In the genomic region with DNA sequence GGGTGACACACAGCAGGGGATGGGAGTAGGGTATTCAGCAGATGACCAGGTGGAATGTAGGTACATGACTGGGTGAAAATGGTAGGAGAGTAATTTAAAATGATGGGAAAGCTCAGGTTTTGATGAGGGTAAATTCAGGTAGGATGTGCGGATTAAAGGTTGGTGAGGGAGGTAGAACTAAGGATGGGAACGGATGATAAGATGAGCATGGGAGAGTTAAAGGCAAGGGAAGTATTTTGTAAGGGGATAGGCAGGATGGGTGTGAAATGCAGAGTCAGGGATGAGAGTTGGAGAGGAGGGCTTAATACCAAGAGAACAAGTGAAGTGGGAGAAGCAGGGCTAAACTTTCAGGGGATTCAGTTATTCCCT, we compare ENCODE assay signal across 8 cellular contexts. TPM values are rescaled to one million over a fixed set of nuclear protein-coding genes. Genes with fewer than 3 reads are reported as not detected.
DNase-seq lines count a peak whose midpoint lies in the region; ATAC-seq and TF ChIP-seq lines count a peak whose summit lies in the region.

No MANE protein-coding gene starts in this region.

- H3K9ac ChIP-seq in mucosa of stomach (ENCODE audit: low read length) = peak overlapping the region; percentile 77

- DNase-seq in right atrium auricular region (ENCODE audit: low spot score) = no peak
- DNase-seq in left ventricle myocardium superior = no peak
- DNase-seq in caudate nucleus (lab: John Stamatoyannopoulos, UW) = no peak
- no peak for DNase-seq in SW 1271 (lab: John Stamatoyannopoulos, UW)
- no peak for DNase-seq in activated T-cell treated with anti-CD3 and anti-CD28 coated beads, Interleukin-2, amount 50 U/mL, for 72 hours
- no peak for DNase-seq in endothelial cell (ENCODE audit: low spot score)

- H3K4me3 Mint-ChIP-seq in activated T-cell treated with anti-CD3 and anti-CD28 coated beads, Interleukin-2, amount 50 U/mL, for 72 hours = no peak overlapping the region
- H3K4me3 Mint-ChIP-seq in endothelial cell (ENCODE audit: unreplicated experiment) = no peak overlapping the region

- no peaks in the 10 kb centered on the region for H3K9me3 Mint-ChIP-seq in activated T-cell treated with anti-CD3 and anti-CD28 coated beads, Interleukin-2, amount 50 U/mL, for 72 hours
- H3K9me3 Mint-ChIP-seq in endothelial cell (ENCODE audit: unreplicated experiment) = no peaks in the 10 kb centered on the region

- H3K4me1 ChIP-seq in right atrium auricular region (peaks cover 0 to 73% of the 10 kb centered on the region in 2 donors), mucosa of stomach (ENCODE audit: control insufficient read depth, insufficient read depth, low read length) (peaks cover 58% of the 10 kb centered on the region)

- H3K4me3 ChIP-seq in right atrium auricular region (peak overlapping the region; percentile 78 to 97), mucosa of stomach (ENCODE audit: low read length) (peak overlapping the region; percentile 27)

- no peak for ATAC-seq in left ventricle myocardium superior
- ATAC-seq in GM18867 (IDR thresholded peaks at IDR 0.05; ENCODE audit: unreplicated experiment) = no peak
- ATAC-seq in activated T-cell treated with anti-CD3 and anti-CD28 coated beads, Interleukin-2, amount 50 U/mL, for 72 hours (replicated peaks in 1 of 2) = no peak

- H3K27ac ChIP-seq in right atrium auricular region = peak overlapping the region; percentile 96 to 98
- H3K27ac ChIP-seq in caudate nucleus (ENCODE audit: low read depth, low read length) = peak overlapping the region; percentile 30

- peaks cover 23% of the 10 kb centered on the region for H3K4me1 Mint-ChIP-seq in activated T-cell treated with anti-CD3 and anti-CD28 coated beads, Interleukin-2, amount 50 U/mL, for 72 hours (ENCODE audit: low read depth)
- peaks cover 18% of the 10 kb centered on the region for H3K4me1 Mint-ChIP-seq in endothelial cell (ENCODE audit: unreplicated experiment)

- H3K27ac Mint-ChIP-seq in activated T-cell treated with anti-CD3 and anti-CD28 coated beads, Interleukin-2, amount 50 U/mL, for 72 hours = no peak overlapping the region
- H3K27ac Mint-ChIP-seq in endothelial cell (ENCODE audit: unreplicated experiment) = no peak overlapping the region

- H3K9me3 ChIP-seq in right atrium auricular region (no peaks in the 10 kb centered on the region), mucosa of stomach (ENCODE audit: control insufficient read depth, low read length) (no peaks in the 10 kb centered on the region)

- TF ChIP-seq CTCF in right atrium auricular region (IDR thresholded peaks at IDR 0.05) (no peak), endothelial cell (IDR thresholded peaks at IDR 0.05; ENCODE audit: unreplicated experiment) (no peak)

- no peaks in the 10 kb centered on the region for H3K27me3 Mint-ChIP-seq in activated T-cell treated with anti-CD3 and anti-CD28 coated beads, Interleukin-2, amount 50 U/mL, for 72 hours (ENCODE audit: low read depth)
- H3K27me3 Mint-ChIP-seq in endothelial cell (ENCODE audit: unreplicated experiment) = peaks cover 13% of the 10 kb centered on the region

- H3K36me3 Mint-ChIP-seq in activated T-cell treated with anti-CD3 and anti-CD28 coated beads, Interleukin-2, amount 50 U/mL, for 72 hours (ENCODE audit: insufficient read depth in 2 of 2) = peaks cover 10 to 11% of the 10 kb centered on the region in 2 donors
- H3K36me3 Mint-ChIP-seq in endothelial cell (ENCODE audit: low read depth, unreplicated experiment) = peaks cover 24% of the 10 kb centered on the region

- H3K27me3 ChIP-seq in right atrium auricular region (no peaks in the 10 kb centered on the region), mucosa of stomach (ENCODE audit: control insufficient read depth, insufficient read depth, low read length) (no peaks in the 10 kb centered on the region)

- intact Hi-C loops in left ventricle myocardium superior (cut with micrococcal nuclease) = no loop called here

- H3K36me3 ChIP-seq in right atrium auricular region (peaks cover 17% of the 10 kb centered on the region), mucosa of stomach (ENCODE audit: control insufficient read depth, insufficient read depth, low read length) (peaks cover 3% of the 10 kb centered on the region)

RNA-seq across cellular contexts. Expression of gene TLN1, which starts 1.5 kb away (rescaled TPM):
- 100 to 1,000 TPM; 273 to 370 TPM for total RNA-seq in right atrium auricular region
- 243 TPM for total RNA-seq in left ventricle myocardium superior
- 100 to 1,000 TPM; 200 to 235 TPM for total RNA-seq in activated T-cell treated with anti-CD3 and anti-CD28 coated beads, Interleukin-2, amount 50 U/mL, for 72 hours
- total RNA-seq in endothelial cell (ENCODE audit: unreplicated experiment) = 370 TPM

RNA-seq across cellular contexts. Expression of gene CREB3, which starts 2.0 kb away (rescaled TPM):
- total RNA-seq in right atrium auricular region (10 to 100 TPM; 34.6 to 48.5 TPM), left ventricle myocardium superior (19.4 TPM), endothelial cell (ENCODE audit: unreplicated experiment) (29.2 TPM)
- 10 to 100 TPM; 30.7 to 33.1 TPM for total RNA-seq in activated T-cell treated with anti-CD3 and anti-CD28 coated beads, Interleukin-2, amount 50 U/mL, for 72 hours

RNA-seq across cellular contexts. Expression of gene GBA2, which starts 18.6 kb away (rescaled TPM):
- total RNA-seq in right atrium auricular region (10 to 100 TPM; 64.1 to 76.3 TPM), left ventricle myocardium superior (90.2 TPM), endothelial cell (ENCODE audit: unreplicated experiment) (200 TPM)
- 10 to 100 TPM; 37.7 to 38.4 TPM for total RNA-seq in activated T-cell treated with anti-CD3 and anti-CD28 coated beads, Interleukin-2, amount 50 U/mL, for 72 hours

RNA-seq across cellular contexts. Expression of gene RGP1, which starts 18.6 kb away (rescaled TPM):
- total RNA-seq in right atrium auricular region (10 to 100 TPM; 21.3 to 25.7 TPM), left ventricle myocardium superior (32.4 TPM), endothelial cell (ENCODE audit: unreplicated experiment) (51.4 TPM)
- total RNA-seq in activated T-cell treated with anti-CD3 and anti-CD28 coated beads, Interleukin-2, amount 50 U/mL, for 72 hours = 10 to 100 TPM; 32.5 TPM

RNA-seq across cellular contexts. Expression of gene MSMP, which starts 23.6 kb away (rescaled TPM):
- total RNA-seq in right atrium auricular region (not detected), left ventricle myocardium superior (not detected), endothelial cell (ENCODE audit: unreplicated experiment) (2.8 TPM)
- total RNA-seq in activated T-cell treated with anti-CD3 and anti-CD28 coated beads, Interleukin-2, amount 50 U/mL, for 72 hours = not detected
